Comparison of ENCODE assay signal across 15 cellular contexts in genomic region chr1:201218409-201218808, GRCh38. TPM values are rescaled to one million over a fixed set of nuclear protein-coding genes. Genes with fewer than 3 reads are reported as not detected.
"Had no signal": no experiment of that assay in that cellular context is flagged by ENCODE, and none has a peak within 500 bp of the region (broad histone marks: within the 10 kb centered on the region; RNA-seq: fewer than 3 reads in every experiment).

No MANE protein-coding gene starts in this region.

- H3K4me3 ChIP-seq: esophagus squamous epithelium, SJSA1, smooth muscle cell, thyroid gland had no signal

- H3K4me2 ChIP-seq: smooth muscle cell had no signal

- H3K27ac ChIP-seq: esophagus squamous epithelium, neutrophil, SJSA1, thyroid gland had no signal

- ATAC-seq: activated T-cell treated with anti-CD3 and anti-CD28 coated beads, Interleukin-2, amount 50 U/mL, for 72 hours; naive thymus-derived CD4-positive, alpha-beta T cell; right cardiac atrium had no signal

- H3K4me1 Mint-ChIP-seq: brain had no signal

- H3K9me3 ChIP-seq: esophagus squamous epithelium, neutrophil, SJSA1, thyroid gland had no signal

- H3K36me3 Mint-ChIP-seq: activated naive CD8-positive, alpha-beta T cell; brain; naive thymus-derived CD4-positive, alpha-beta T cell had no signal

- H3K36me3 ChIP-seq: esophagus squamous epithelium, neutrophil, SJSA1, thyroid gland had no signal

- H3K9me3 Mint-ChIP-seq: activated T-cell treated with anti-CD3 and anti-CD28 coated beads, Interleukin-2, amount 50 U/mL, for 72 hours; brain; naive thymus-derived CD4-positive, alpha-beta T cell had no signal

- H3K27ac Mint-ChIP-seq: activated naive CD8-positive, alpha-beta T cell; activated T-cell treated with anti-CD3 and anti-CD28 coated beads, Interleukin-2, amount 50 U/mL, for 72 hours had no signal

- H3K4me3 Mint-ChIP-seq: activated naive CD8-positive, alpha-beta T cell; activated T-cell treated with anti-CD3 and anti-CD28 coated beads, Interleukin-2, amount 50 U/mL, for 72 hours; brain; naive thymus-derived CD4-positive, alpha-beta T cell had no signal

- H3K4me1 ChIP-seq: SJSA1, thyroid gland had no signal

- H3K27me3 ChIP-seq: esophagus squamous epithelium, neutrophil, SJSA1, thyroid gland had no signal

- H3K27me3 Mint-ChIP-seq: naive thymus-derived CD4-positive, alpha-beta T cell had no signal

- DNase-seq: activated T-cell treated with anti-CD3 and anti-CD28 coated beads, Interleukin-2, amount 50 U/mL, for 72 hours; amygdala; cerebellar nuclear complex; esophagus squamous epithelium; foreskin fibroblast; right cardiac atrium; SW 1271; thyroid gland had no signal

RNA-seq across cellular contexts. Expression of gene IGFN1, which starts 27.8 kb away (rescaled TPM):
- total RNA-seq: dermis microvascular lymphatic vessel endothelial cell; esophagus squamous epithelium; naive thymus-derived CD4-positive, alpha-beta T cell; smooth muscle cell had no signal
- polyA plus RNA-seq: naive thymus-derived CD4-positive, alpha-beta T cell; smooth muscle cell had no signal
